8 cellular contexts compared by ENCODE assay signal in genomic region chr7:36208406-36208805, GRCh38. TPM values are rescaled to one million over a fixed set of nuclear protein-coding genes. Genes with fewer than 3 reads are reported as not detected.
A peak's percentile ranks its signal among the peaks of the same experiment; 100 is the strongest.
DNase-seq lines count a peak whose midpoint lies in the region; ATAC-seq and TF ChIP-seq lines count a peak whose summit lies in the region.
"Had no signal": no experiment of that assay in that cellular context is flagged by ENCODE, and none has a peak within 500 bp of the region (broad histone marks: within the 10 kb centered on the region; RNA-seq: fewer than 3 reads in every experiment).

No MANE protein-coding gene starts in this region.

- H3K9me3 ChIP-seq in GM23248 (ENCODE audit: low read depth) (no peaks in the 10 kb centered on the region), spleen (no peaks in the 10 kb centered on the region)

- TF ChIP-seq CTCF in spleen (IDR thresholded peaks at IDR 0.05 in 8 of 11, conservative IDR thresholded peaks at IDR 0.05 in 3 of 11), result no peak

- no peak for TF ChIP-seq POLR2A in spleen (IDR thresholded peaks at IDR 0.05)

- peaks cover 14% of the 10 kb centered on the region for H3F3A ChIP-seq in GM23248 (ENCODE audit: insufficient read depth)

- in situ Hi-C loops in GM23248 (cut with MboI), result no loop called here

- H3K4me1 ChIP-seq in GM23248 (ENCODE audit: insufficient read depth) (peaks cover 19% of the 10 kb centered on the region), spleen (peaks cover 7 to 52% (median 26%) of the 10 kb centered on the region in 6 donors)

- peak overlapping the region; percentile 20; the same call in 1 of the 2 replicates for H3K9ac ChIP-seq in GM23248

- H3K79me2 ChIP-seq in GM23248 (ENCODE audit: insufficient read depth), result no peaks in the 10 kb centered on the region

- H3K4me3 ChIP-seq in GM23248, result no peak overlapping the region
- no peak overlapping the region for H3K4me3 ChIP-seq in spleen

- DNase-seq in GM23248 (peak; percentile 49), SKM-1 (lab: John Stamatoyannopoulos, UW; ENCODE audit: unreplicated experiment) (peak; percentile 25), hepatic stellate cell (ENCODE audit: low spot score) (peak; percentile 31), spleen (no peak), DMS79 (lab: John Stamatoyannopoulos, UW) (no peak), SIG-M5 (lab: John Stamatoyannopoulos, UW) (no peak)
- DNase-seq: NCI-H2029 had no signal

- ATAC-seq in HG03378 (IDR thresholded peaks at IDR 0.05; ENCODE audit: unreplicated experiment), result no peak

- no peaks in the 10 kb centered on the region for H3K9me2 ChIP-seq in GM23248 (ENCODE audit: insufficient read depth)

- H3K27me3 ChIP-seq in GM23248 (replicated peaks; ENCODE audit: insufficient read depth) (no peaks in the 10 kb centered on the region), spleen (replicated peaks in 1 of 7) (no peaks in the 10 kb centered on the region)

- H3K27ac ChIP-seq in GM23248 (peak overlapping the region; percentile 47; the same call in 1 of the 2 replicates), spleen (peak overlapping the region in 6 of 8 donors; percentile 0 to 65 (median 44))

- no peaks in the 10 kb centered on the region for H4K20me1 ChIP-seq in GM23248 (ENCODE audit: insufficient read depth)

- H3K4me2 ChIP-seq in GM23248 (ENCODE audit: unreplicated experiment), result peak overlapping the region; percentile 59

- H2AFZ ChIP-seq in GM23248, result peak overlapping the region; percentile 21

- H3K36me3 ChIP-seq in GM23248 (ENCODE audit: low read depth) (no peaks in the 10 kb centered on the region), spleen (no peaks in the 10 kb centered on the region)

- intact Hi-C loops in spleen (cut with DNase I; ENCODE audit: low total_unique reads), result no loop called here

RNA-seq across cellular contexts. Expression of gene EEPD1, which starts 55.4 kb away (rescaled TPM):
- total RNA-seq in GM23248 (2014; rRNA removed; shearing (Covaris generic)), result 5.2 and 13.3 TPM in 2 replicates
- polyA plus RNA-seq in GM23248 (2016; fragmentation: Nextera tagmentation; extraction: Ambion mirVana) (1.6 and 1.9 TPM in 2 replicates), spleen (10 to 100 TPM in 2 of 3 donors, 1 to 10 TPM in 1; 7.7 to 18.4 (median 14.2) TPM)
- 10 to 100 TPM in 6 of 7 donors, 1 to 10 TPM in 1; 8.9 to 23.4 (median 15.0) TPM for total RNA-seq in spleen

Comparison
In these comparisons a context has a peak if more than half of its experiments do, and no peak if none do; other contexts are left out.
1. DNase-seq: peak in GM23248 (single experiment), SKM-1 (single experiment) and hepatic stellate cell (single experiment); none in spleen (single experiment), DMS79 (single experiment) and SIG-M5 (single experiment).